In genomic region chr17:57644311-57644710, GRCh38 we compare ENCODE assay signal across 1 cellular context.
TF ChIP-seq lines count a peak whose summit lies in the region.

No MANE protein-coding gene starts in this region.

TF ChIP-seq in SK-N-SH treated with all-trans-retinoic acid at 6 μM for 48 hours, 23 proteins besides CTCF, POLR2A, EP300 and RAD21 (continued from another document):
- no peak for TF ChIP-seq PATZ1 (CRISPR knock-in tag; IDR thresholded peaks at IDR 0.05; ENCODE audit: borderline replicate concordance)
- no peak for TF ChIP-seq TSHZ2 (CRISPR knock-in tag; IDR thresholded peaks at IDR 0.05)
